ENCODE assay signal across 8 cellular contexts in genomic region chr19:15905026-15905425, GRCh38. TPM values are rescaled to one million over a fixed set of nuclear protein-coding genes. Genes with fewer than 3 reads are reported as not detected.
"Had no signal": no experiment of that assay in that cellular context is flagged by ENCODE, and none has a peak within 500 bp of the region (broad histone marks: within the 10 kb centered on the region; RNA-seq: fewer than 3 reads in every experiment).

No MANE protein-coding gene starts in this region.

- DNase-seq: GDM1, GF-D8 had no signal

- H3K4me3 ChIP-seq: GM12878 had no signal

- ATAC-seq: GM12878 had no signal

- FAIRE-seq: G401.6, GM12878, GM12891, GM18507, GM19239 had no signal

RNA-seq across cellular contexts. Expression of gene CYP4F11, which starts 29.3 kb away (rescaled TPM):
- total RNA-seq: GM12878 had no signal
- polyA plus RNA-seq: GM12878 had no signal

RNA-seq across cellular contexts. Expression of gene OR10H4, which starts 43.8 kb away (rescaled TPM):
- total RNA-seq: G401, GM12878 had no signal
- polyA plus RNA-seq: GM12878 had no signal
